ENCODE assay signal across 8 cellular contexts in genomic region chr16:75250809-75251279, GRCh38. TPM values are rescaled to one million over a fixed set of nuclear protein-coding genes. Genes with fewer than 3 reads are reported as not detected.
A peak's percentile ranks its signal among the peaks of the same experiment; 100 is the strongest.
DNase-seq lines count a peak whose midpoint lies in the region; ATAC-seq and TF ChIP-seq lines count a peak whose summit lies in the region.

No MANE protein-coding gene starts in this region.

- H3K4me3 ChIP-seq in PC-3 (ENCODE audit: low read length) (peak overlapping the region; percentile 89), esophagus squamous epithelium (peak overlapping the region; percentile 75 to 92 (median 80)), neuronal stem cell (ENCODE audit: low read length in 2 of 2) (peak overlapping the region; percentile 77 to 90)

- no peak for TF ChIP-seq POLR2A in esophagus squamous epithelium (IDR thresholded peaks at IDR 0.05)

- intact Hi-C loops in PC-3 (cut with micrococcal nuclease): loop anchor here (5.0 kb wide), 1 partner anchor 136 kb away; no protein-coding TSS in a partner anchor
- intact Hi-C loops in esophagus squamous epithelium (cut with DNase I): no loop called here

- H4K20me1 ChIP-seq in PC-3 (ENCODE audit: low read length): peaks cover 19% of the 10 kb centered on the region

- H3K9me3 ChIP-seq in PC-3 (ENCODE audit: low read length) (no peaks in the 10 kb centered on the region), esophagus squamous epithelium (no peaks in the 10 kb centered on the region), neuronal stem cell (replicated peaks in 1 of 2; ENCODE audit: control insufficient read depth in 2 of 2, insufficient read depth in 1 of 2, low read depth in 1 of 2, low read length in 2 of 2) (no peaks in the 10 kb centered on the region)

- H2BK15ac ChIP-seq in neuronal stem cell (ENCODE audit: low read length): peak overlapping the region; percentile 49

- DNase-seq in DMS 273 (lab: John Stamatoyannopoulos, UW; ENCODE audit: unreplicated experiment) (peak; percentile 58), DMS 273 treated with DMSO at 0.1 percent for 48 hours (lab: John Stamatoyannopoulos, UW) (no peak), HCEC 1CT (peak; percentile 39), PC-3 (peak; percentile 17), esophagus squamous epithelium (lab: John Stamatoyannopoulos, UW) (no peak), neuronal stem cell (ENCODE audit: low spot score) (no peak), NOMO-1 treated with DMSO at 0.1 percent for 48 hours (lab: John Stamatoyannopoulos, UW; ENCODE audit: unreplicated experiment) (no peak)
- no peak for DNase-seq in activated effector memory CD4-positive, alpha-beta T cell treated with anti-CD3 and anti-CD28 coated beads, Interleukin-2, amount 50 U/mL, for 16 hours

- H3K14ac ChIP-seq in neuronal stem cell (ENCODE audit: low read length): no peak overlapping the region

- no TSS peak for BruUV-seq in PC-3 (replicated peaks; lab: Mats Ljungman, UMichigan)

- no peak overlapping the region for H4K91ac ChIP-seq in neuronal stem cell (ENCODE audit: low read depth, low read length, poor library complexity)

- peak overlapping the region; percentile 99 for H3K18ac ChIP-seq in neuronal stem cell (ENCODE audit: low read length)

- H3K36me3 ChIP-seq in PC-3 (ENCODE audit: low read depth, low read length) (no peaks in the 10 kb centered on the region), esophagus squamous epithelium (no peaks in the 10 kb centered on the region), neuronal stem cell (replicated peaks in 1 of 2; ENCODE audit: control insufficient read depth in 2 of 2, insufficient read depth in 2 of 2, low read length in 2 of 2) (peaks cover 0 to 25% of the 10 kb centered on the region in 2 donors)

- H3K4me2 ChIP-seq in PC-3 (ENCODE audit: low read length) (peak overlapping the region; percentile 93), neuronal stem cell (ENCODE audit: insufficient read depth, low read length, poor library complexity, severe bottlenecking) (peak overlapping the region; percentile 87)

- H3K27me3 ChIP-seq in PC-3 (ENCODE audit: low read length) (no peaks in the 10 kb centered on the region), esophagus squamous epithelium (peaks cover 0 to 31% (median 0%) of the 10 kb centered on the region in 4 donors), neuronal stem cell (ENCODE audit: control insufficient read depth in 3 of 3, insufficient read depth in 3 of 3, low read depth in 1 of 3, low read length in 3 of 3) (no peaks in the 10 kb centered on the region)

- H3K79me1 ChIP-seq in neuronal stem cell (ENCODE audit: low read depth, low read length): peaks cover 37% of the 10 kb centered on the region

- peak overlapping the region; percentile 86 for H3K23ac ChIP-seq in neuronal stem cell (ENCODE audit: low read depth, low read length, poor library complexity)

- no peak for TF ChIP-seq CTCF in PC-3 (conservative IDR thresholded peaks at IDR 0.05; ENCODE audit: low read depth, low read length)
- TF ChIP-seq CTCF in esophagus squamous epithelium (IDR thresholded peaks at IDR 0.05): no peak

- H2AFZ ChIP-seq in PC-3 (ENCODE audit: low read length) (no peak overlapping the region), neuronal stem cell (ENCODE audit: low read length) (peak overlapping the region; percentile 44)

- H3F3A ChIP-seq in PC-3 (ENCODE audit: low read length, unreplicated experiment): no peaks in the 10 kb centered on the region

- WGBS in esophagus squamous epithelium, 2 donors: no CpG with 5 or more reads among the region's 59 CpGs
- WGBS in neuronal stem cell (ENCODE audit: extremely low coverage in 2 of 2, insufficient read length in 2 of 2, insufficient replicate concordance in 1 of 2), 2 donors: no CpG with 5 or more reads among the region's 59 CpGs

- no peak overlapping the region for H2BK12ac ChIP-seq in neuronal stem cell (ENCODE audit: low read length)

- ATAC-seq in PC-3: peak; percentile 8

- H3K4me1 ChIP-seq in PC-3 (ENCODE audit: insufficient read depth, low read length) (peaks cover 60% of the 10 kb centered on the region), esophagus squamous epithelium (peaks cover 58 to 95% (median 84%) of the 10 kb centered on the region in 3 donors), neuronal stem cell (ENCODE audit: control insufficient read depth in 2 of 2, insufficient read depth in 1 of 2, low read depth in 1 of 2, low read length in 2 of 2) (peaks cover 74% of the 10 kb centered on the region in 2 donors)

- H2BK120ac ChIP-seq in neuronal stem cell (ENCODE audit: low read depth, low read length): no peak overlapping the region

- H2AK5ac ChIP-seq in neuronal stem cell (ENCODE audit: low read depth, low read length): peak overlapping the region; percentile 72

- no peak overlapping the region for H3K4ac ChIP-seq in neuronal stem cell (ENCODE audit: low read length)

- CTCF ChIA-PET in PC-3 (lab: Charles Lee): no interaction called here

- peaks cover 88% of the 10 kb centered on the region for H3K79me2 ChIP-seq in PC-3 (ENCODE audit: low read length)

- no peak overlapping the region for H4K8ac ChIP-seq in neuronal stem cell (ENCODE audit: low read depth, low read length)

- no peak overlapping the region for H2BK5ac ChIP-seq in neuronal stem cell (ENCODE audit: low read length)

- H3K27ac ChIP-seq in PC-3 (ENCODE audit: low read length): peak overlapping the region; percentile 50
- H3K27ac ChIP-seq in esophagus squamous epithelium: peak overlapping the region; percentile 90 to 96 (median 93)
- H3K27ac ChIP-seq in neuronal stem cell (replicated peaks; ENCODE audit: low read length): peak overlapping the region; percentile 49

- H3K9me2 ChIP-seq in PC-3 (replicated peaks; ENCODE audit: low read length): no peaks in the 10 kb centered on the region

- H3K9ac ChIP-seq in PC-3 (ENCODE audit: low read length) (peak overlapping the region; percentile 92), neuronal stem cell (ENCODE audit: low read depth, low read length, poor library complexity) (peak overlapping the region; percentile 90)

- POLR2A ChIA-PET in PC-3 (lab: Charles Lee; ENCODE audit: unreplicated experiment): no interaction called here

RNA-seq across cellular contexts. Expression of gene BCAR1, which starts 0.6 kb away (rescaled TPM):
- total RNA-seq in PC-3 (2014; rRNA removed) (49.3 and 68.0 TPM in 2 replicates), esophagus squamous epithelium (10 to 100 TPM; 26.8 to 51.9 (median 32.1) TPM)
- polyA plus RNA-seq in neuronal stem cell (2013, experiment 1 of 2): 43.7 TPM
- polyA plus RNA-seq in neuronal stem cell (2013, experiment 2 of 2): 43.2 TPM

RNA-seq across cellular contexts. Expression of gene CTRB1, which starts 32.1 kb away (rescaled TPM):
- not detected in 2 replicates for total RNA-seq in PC-3 (2014; rRNA removed)
- not detected for total RNA-seq in esophagus squamous epithelium
- polyA plus RNA-seq in neuronal stem cell (2013, experiment 1 of 2): 0.06 TPM
- 0.06 TPM for polyA plus RNA-seq in neuronal stem cell (2013, experiment 2 of 2)

RNA-seq across cellular contexts. Expression of gene CTRB2, which starts 43.9 kb away (rescaled TPM):
- total RNA-seq in PC-3 (2014; rRNA removed): not detected in 2 replicates
- total RNA-seq in esophagus squamous epithelium: not detected
- polyA plus RNA-seq in neuronal stem cell (2013, experiment 1 of 2): not detected
- polyA plus RNA-seq in neuronal stem cell (2013, experiment 2 of 2): 0.01 TPM

Comparison
In these comparisons a context has a peak if more than half of its experiments do, and no peak if none do; other contexts are left out.
1. DNase-seq: peak in DMS 273 (single experiment), HCEC 1CT (single experiment) and PC-3 (single experiment); none in DMS 273 treated with DMSO at 0.1 percent for 48 hours (single experiment), esophagus squamous epithelium (single experiment), neuronal stem cell (single experiment), NOMO-1 treated with DMSO at 0.1 percent for 48 hours (single experiment) and activated effector memory CD4-positive, alpha-beta T cell treated with anti-CD3 and anti-CD28 coated beads, Interleukin-2, amount 50 U/mL, for 16 hours (single experiment).
2. Peak in every context shown above with its lines, with median percentiles within 50 percentile points of each other: H3K27ac ChIP-seq and H3K4me3 ChIP-seq.